In the genomic region with DNA sequence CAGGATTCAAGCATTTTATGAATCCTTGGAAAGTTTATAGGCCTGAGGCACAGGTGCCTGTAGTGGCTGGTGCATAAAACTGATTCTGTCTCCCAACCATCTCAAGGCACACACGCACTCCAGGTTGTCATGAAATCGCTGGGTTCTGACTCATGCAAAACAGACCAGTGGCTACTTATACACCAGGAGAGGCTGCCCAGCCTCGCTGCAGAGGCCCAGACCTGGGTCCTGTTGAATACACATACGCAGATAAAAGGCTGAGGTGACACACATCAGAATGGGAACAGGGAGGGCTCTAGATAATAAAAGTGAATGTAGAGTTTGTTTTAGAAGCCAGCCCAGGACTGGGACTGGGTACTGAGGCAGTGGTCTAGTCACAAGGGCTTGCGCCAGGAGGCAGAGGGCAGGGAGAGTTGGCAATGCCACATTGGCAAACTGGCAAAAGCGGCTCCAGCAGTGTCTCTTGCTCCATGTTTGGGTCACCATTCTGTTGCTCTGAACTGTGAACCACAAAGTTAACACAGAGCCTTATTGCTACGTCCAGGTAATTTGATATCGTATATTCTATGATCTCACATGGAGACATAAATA, we compare ENCODE assay signal across 10 cellular contexts. TPM values are rescaled to one million over a fixed set of nuclear protein-coding genes. Genes with fewer than 3 reads are reported as not detected.
A peak's percentile ranks its signal among the peaks of the same experiment; 100 is the strongest.
DNase-seq lines count a peak whose midpoint lies in the region; ATAC-seq and TF ChIP-seq lines count a peak whose summit lies in the region.
"Had no signal": no experiment of that assay in that cellular context is flagged by ENCODE, and none has a peak within 500 bp of the region (broad histone marks: within the 10 kb centered on the region; RNA-seq: fewer than 3 reads in every experiment).

No MANE protein-coding gene starts in this region.

- no peak overlapping the region for H3K14ac ChIP-seq in IMR-90 (replicated peaks; ENCODE audit: low read depth, low read length)

- POLR2A ChIA-PET in BJ (lab: Charles Lee), result no interaction called here
- POLR2A ChIA-PET in IMR-90 (lab: Charles Lee; ENCODE audit: unreplicated experiment), result no interaction called here

- H3K23ac ChIP-seq in IMR-90 (ENCODE audit: low read depth, low read length), result no peak overlapping the region

- no peaks in the 10 kb centered on the region for H4K20me1 ChIP-seq in IMR-90 (ENCODE audit: insufficient read depth, low read length)

- H3K4me3 ChIP-seq in BJ (ENCODE audit: low read depth, low read length), result peak overlapping the region; percentile 89
- H3K4me3 ChIP-seq in IMR-90 (ENCODE audit: insufficient read depth, low read depth, low read length), result no peak overlapping the region
- H3K4me3 ChIP-seq in thyroid gland (replicated peaks in 1 of 3), result no peak overlapping the region

- WGBS in IMR-90 (ENCODE audit: extremely low coverage in 2 of 2, insufficient read length in 1 of 2), 2 experiments, result 70% methylated on average over 2 of the region's 8 CpGs; no CpG with 5 or more reads in 1 of the 2 experiments
- WGBS in thyroid gland, 2 donors, result 83 to 86% methylated on average over 8 of the region's 8 CpGs

- dilution Hi-C loops in IMR-90 (cut with HindIII; ENCODE audit: low sequenced_read_pairs, unreplicated experiment), result no loop called here

- no peak overlapping the region for H2BK20ac ChIP-seq in IMR-90 (ENCODE audit: low read depth, low read length)

- H3K4me3 Mint-ChIP-seq in central memory CD8-positive, alpha-beta T cell, result peak overlapping the region; percentile 83
- H3K4me3 Mint-ChIP-seq in naive B cell, result peak overlapping the region; percentile 87 to 96 (median 93)

- CTCF ChIA-PET in BJ (lab: Yijun Ruan, JAX), result interaction anchor here (1.6 to 1.8 kb wide), 2 partner anchors 9 to 598 kb away, joined by 11 to 14 read pairs; no protein-coding TSS in a partner anchor
- CTCF ChIA-PET in IMR-90 (lab: Yijun Ruan, JAX), result no interaction called here

- TF ChIP-seq RAD21 in IMR-90 (IDR thresholded peaks at IDR 0.05; ENCODE audit: low read length), result no peak

- no peak for ATAC-seq in IMR-90 (ENCODE audit: low read depth)
- no peak for ATAC-seq in central memory CD8-positive, alpha-beta T cell (replicated peaks; ENCODE audit: extremely low read depth, poor library complexity, severe bottlenecking)
- no peak for ATAC-seq in naive B cell (ENCODE audit: low read depth in 2 of 2)
- no peak for ATAC-seq in GM19452 (IDR thresholded peaks at IDR 0.05; ENCODE audit: unreplicated experiment)
- ATAC-seq in GM21529 (IDR thresholded peaks at IDR 0.05; ENCODE audit: unreplicated experiment), result no peak

- no peak overlapping the region for H3K4me2 ChIP-seq in IMR-90 (ENCODE audit: low read depth, low read length)

- H3K4me1 ChIP-seq in IMR-90 (ENCODE audit: control insufficient read depth, insufficient read depth, low read length), result no peaks in the 10 kb centered on the region
- peaks cover 5 to 6% of the 10 kb centered on the region in 2 donors for H3K4me1 ChIP-seq in thyroid gland

- H2BK120ac ChIP-seq in IMR-90 (ENCODE audit: low read depth, low read length), result no peak overlapping the region

- no peak overlapping the region for H4K91ac ChIP-seq in IMR-90 (ENCODE audit: insufficient read depth, low read depth, low read length)

- H3K27me3 ChIP-seq in BJ (ENCODE audit: control insufficient read depth, insufficient read depth, low read length) (no peaks in the 10 kb centered on the region), IMR-90 (ENCODE audit: control insufficient read depth, insufficient read depth, low read length) (no peaks in the 10 kb centered on the region), thyroid gland (no peaks in the 10 kb centered on the region)

- H2BK5ac ChIP-seq in IMR-90 (ENCODE audit: low read depth, low read length, poor library complexity, severe bottlenecking), result no peak overlapping the region

- no peak overlapping the region for H3K56ac ChIP-seq in IMR-90 (ENCODE audit: extremely low read depth, insufficient read depth, low read length)

- H2AFZ ChIP-seq in IMR-90 (replicated peaks; ENCODE audit: low read length, poor library complexity), result no peak overlapping the region

- H3K9me1 ChIP-seq in IMR-90 (ENCODE audit: insufficient read depth, low read length), result no peaks in the 10 kb centered on the region

- peaks cover 8% of the 10 kb centered on the region for H3K36me3 Mint-ChIP-seq in central memory CD8-positive, alpha-beta T cell (ENCODE audit: insufficient read depth)
- H3K36me3 Mint-ChIP-seq in naive B cell, result no peaks in the 10 kb centered on the region

- TF ChIP-seq CTCF in BJ (IDR thresholded peaks at IDR 0.05; ENCODE audit: insufficient read depth, low read depth, low read length) (no peak), IMR-90 (conservative IDR thresholded peaks at IDR 0.05; ENCODE audit: low read depth, low read length) (no peak), thyroid gland (IDR thresholded peaks at IDR 0.05) (no peak)

- H4K5ac ChIP-seq in IMR-90 (ENCODE audit: low read depth, low read length), result no peak overlapping the region

- no peak overlapping the region for H3K27ac Mint-ChIP-seq in central memory CD8-positive, alpha-beta T cell (ENCODE audit: low read depth)
- H3K27ac Mint-ChIP-seq in naive B cell, result peak overlapping the region in 1 of 6 donors; percentile 65

- in situ Hi-C loops in IMR-90 (cut with MboI; ENCODE audit: low sequenced_read_pairs), result loop anchor here (10.0 to 25.0 kb wide), 2 partner anchors 595 to 763 kb away; a partner anchor contains a TSS

- DNase-seq in BJ (ENCODE audit: low read depth) (no peak), IMR-90 (no peak), naive B cell (no peak), NCI-H510A (lab: John Stamatoyannopoulos, UW) (no peak), thyroid gland (no peak)
- no peak for DNase-seq in central memory CD8-positive, alpha-beta T cell (ENCODE audit: low spot score in 2 of 2)
- DNase-seq: NCI-H1092 had no signal

- H3K18ac ChIP-seq in IMR-90 (ENCODE audit: low read depth, low read length), result no peak overlapping the region

- H3K27me3 Mint-ChIP-seq in central memory CD8-positive, alpha-beta T cell, result no peaks in the 10 kb centered on the region
- no peaks in the 10 kb centered on the region for H3K27me3 Mint-ChIP-seq in naive B cell

- no peak overlapping the region for H2AK5ac ChIP-seq in IMR-90 (ENCODE audit: low read depth, low read length)

- no peaks in the 10 kb centered on the region for H3K79me1 ChIP-seq in IMR-90 (ENCODE audit: low read depth in 1 of 2, low read length in 2 of 2)

- no peak overlapping the region for H2AK9ac ChIP-seq in IMR-90 (replicated peaks; ENCODE audit: low read depth, low read length, poor library complexity)

- peaks cover 6% of the 10 kb centered on the region for H3K4me1 Mint-ChIP-seq in central memory CD8-positive, alpha-beta T cell
- H3K4me1 Mint-ChIP-seq in naive B cell, result peaks cover 0 to 17% (median 5%) of the 10 kb centered on the region in 3 donors

- H3K9me3 Mint-ChIP-seq in central memory CD8-positive, alpha-beta T cell, result no peaks in the 10 kb centered on the region
- peaks cover 0 to 10% (median 0%) of the 10 kb centered on the region in 7 donors for H3K9me3 Mint-ChIP-seq in naive B cell

- intact Hi-C loops in IMR-90 (cut with micrococcal nuclease), result loop anchor here (5.0 to 10.0 kb wide), 2 partner anchors 598 to 685 kb away; no protein-coding TSS in a partner anchor
- intact Hi-C loops in thyroid gland (cut with DNase I), result no loop called here

- no peak for TF ChIP-seq POLR2A in IMR-90 (IDR thresholded peaks at IDR 0.05; ENCODE audit: low read depth, low read length)
- TF ChIP-seq POLR2A in thyroid gland (IDR thresholded peaks at IDR 0.05), result no peak

- no TSS peak for BruUV-seq in IMR-90 (replicated peaks; lab: Mats Ljungman, UMichigan)

- H3K27ac ChIP-seq in IMR-90 (ENCODE audit: insufficient read depth, low read length) (no peak overlapping the region), thyroid gland (no peak overlapping the region)

- no peaks in the 10 kb centered on the region for H3K36me3 ChIP-seq in BJ (ENCODE audit: control insufficient read depth, insufficient read depth, low read length)
- no peaks in the 10 kb centered on the region for H3K36me3 ChIP-seq in IMR-90 (ENCODE audit: control insufficient read depth, insufficient read depth, low read length)
- H3K36me3 ChIP-seq in thyroid gland, result no peaks in the 10 kb centered on the region

- H2BK15ac ChIP-seq in IMR-90 (ENCODE audit: low read depth, low read length), result no peak overlapping the region

- H3K4ac ChIP-seq in IMR-90 (ENCODE audit: low read depth, low read length), result no peak overlapping the region

- peak overlapping the region; percentile 63 to 96; a peak in 2 of 4 replicates for H4K8ac ChIP-seq in IMR-90 (ENCODE audit: low read depth in 2 of 2, low read length in 2 of 2)

- no peak overlapping the region for H3K9ac ChIP-seq in IMR-90 (ENCODE audit: low read depth, low read length)

- H3K9me3 ChIP-seq in IMR-90 (ENCODE audit: control insufficient read depth, insufficient read depth, low read length) (no peaks in the 10 kb centered on the region), thyroid gland (no peaks in the 10 kb centered on the region)

TF ChIP-seq in IMR-90, 13 proteins besides CTCF, POLR2A, EP300 and RAD21 (continues in another document):
- TF ChIP-seq MAZ (IDR thresholded peaks at IDR 0.05; ENCODE audit: borderline replicate concordance, low read depth, low read length) (no peak), BHLHE40 (IDR thresholded peaks at IDR 0.05; ENCODE audit: low read depth, low read length) (no peak), MXI1 (IDR thresholded peaks at IDR 0.05; ENCODE audit: borderline replicate concordance, low read depth, low read length) (no peak), RCOR1 (IDR thresholded peaks at IDR 0.05; ENCODE audit: insufficient replicate concordance, low read length) (no peak), MAFK (IDR thresholded peaks at IDR 0.05; ENCODE audit: low read depth, low read length) (no peak), SMC3 (IDR thresholded peaks at IDR 0.05; ENCODE audit: low read depth, low read length) (no peak), CHD1 (IDR thresholded peaks at IDR 0.05; ENCODE audit: low read depth, low read length) (no peak), NFE2L2 (IDR thresholded peaks at IDR 0.05; ENCODE audit: low read depth, low read length) (no peak), RFX5 (IDR thresholded peaks at IDR 0.05; ENCODE audit: low read depth, low read length) (no peak)

RNA-seq across cellular contexts. Expression of a gene that starts 13.6 kb away (rescaled TPM):
- polyA plus RNA-seq in BJ (2011; rRNA removed), result not detected in 2 replicates
- polyA minus RNA-seq in BJ (2011; rRNA and poly(A)+ RNA removed), result not detected in 2 replicates
- total RNA-seq in IMR-90 (2012; rRNA removed), result not detected in 2 replicates
- not detected in 2 replicates for polyA plus RNA-seq in IMR-90 (2012; rRNA removed)
- not detected in 2 replicates for polyA plus RNA-seq in IMR-90 (2012; cell fraction: cytosol; rRNA removed)
- not detected in 2 replicates for polyA plus RNA-seq in IMR-90 (2012; cell fraction: nucleus; rRNA removed; ENCODE audit: low replicate concordance)
- not detected for polyA plus RNA-seq in naive B cell (ENCODE audit: low read depth in 6 of 6)
- not detected for total RNA-seq in thyroid gland
- polyA plus RNA-seq: esophagus had no signal

RNA-seq across cellular contexts. Expression of a gene that starts 54.4 kb away (rescaled TPM):
- not detected in 2 replicates for polyA plus RNA-seq in BJ (2011; rRNA removed)
- polyA minus RNA-seq in BJ (2011; rRNA and poly(A)+ RNA removed), result not detected in 2 replicates
- total RNA-seq in IMR-90 (2012; rRNA removed), result not detected in 2 replicates
- polyA plus RNA-seq in IMR-90 (2012; rRNA removed), result not detected in 2 replicates
- polyA plus RNA-seq in IMR-90 (2012; cell fraction: cytosol; rRNA removed), result not detected in 2 replicates
- not detected in 2 replicates for polyA plus RNA-seq in IMR-90 (2012; cell fraction: nucleus; rRNA removed; ENCODE audit: low replicate concordance)
- polyA plus RNA-seq in naive B cell (ENCODE audit: low read depth in 6 of 6), result not detected
- not detected for total RNA-seq in thyroid gland
- polyA plus RNA-seq: esophagus had no signal
